Comparison of ENCODE assay signal across 31 cellular contexts in genomic region chr9:28037968-28038367, GRCh38.
"Had no signal": no experiment of that assay in that cellular context is flagged by ENCODE, and none has a peak within 500 bp of the region (broad histone marks: within the 10 kb centered on the region; RNA-seq: fewer than 3 reads in every experiment).

No MANE protein-coding gene starts in this region.

- H3K27ac ChIP-seq: adrenal gland, ascending aorta, body of pancreas, brain microvascular endothelial cell, breast epithelium, cardiac muscle cell had no signal

- H3K36me3 ChIP-seq: adrenal gland, ascending aorta, brain microvascular endothelial cell, breast epithelium, cardiac muscle cell had no signal

- H3K4me1 ChIP-seq: adrenal gland, ascending aorta, body of pancreas, breast epithelium had no signal

- ATAC-seq: activated naive CD4-positive, alpha-beta T cell treated with anti-CD3 and anti-CD28 coated beads, Interleukin-2, amount 50 U/mL, for 72 hours; activated naive CD8-positive, alpha-beta T cell treated with anti-CD3 and anti-CD28 coated beads, Interleukin-2, amount 50 U/mL, for 24 hours; activated T-cell treated with anti-CD3 and anti-CD28 coated beads, Interleukin-2, amount 50 U/mL, for 4 hours; activated T-cell treated with anti-CD3 and anti-CD28 coated beads, Interleukin-2, amount 50 U/mL, for 72 hours; activated T-helper 17 cell treated with anti-CD3 and anti-CD28 coated beads, Interleukin-2, amount 50 U/mL, for 72 hours; body of pancreas had no signal

- H3K27me3 ChIP-seq: adrenal gland, ascending aorta, body of pancreas, brain microvascular endothelial cell, breast epithelium, cardiac muscle cell had no signal

- H3K4me3 ChIP-seq: adrenal gland, ascending aorta, body of pancreas, breast epithelium, cardiac muscle cell had no signal

- H3K9me3 ChIP-seq: adrenal gland, ascending aorta, body of pancreas, breast epithelium had no signal

- DNase-seq: activated effector memory CD4-positive, alpha-beta T cell treated with anti-CD3 and anti-CD28 coated beads, Interleukin-2, amount 50 U/mL, for 16 hours; activated effector memory CD4-positive, alpha-beta T cell treated with Interleukin-2 at 50 U/mL for 16 hours; activated gamma-delta T cell; activated gamma-delta T cell treated with Interleukin-2 at 50 U/mL for 16 hours; activated naive CD4-positive, alpha-beta T cell; activated naive CD4-positive, alpha-beta T cell treated with anti-CD3 and anti-CD28 coated beads for 36 hours; activated naive CD4-positive, alpha-beta T cell treated with anti-CD3 and anti-CD28 coated beads, Interleukin-2, amount 10 ng/mL, durations not matched to agents 7 days and 5 days; activated naive CD4-positive, alpha-beta T cell treated with anti-CD3 and anti-CD28 coated beads, Interleukin-2, amount 50 U/mL, for 16 hours; activated naive CD4-positive, alpha-beta T cell treated with Interleukin-2 at 50 U/mL for 16 hours; activated naive CD8-positive, alpha-beta T cell treated with anti-CD3 and anti-CD28 coated beads for 36 hours; activated naive CD8-positive, alpha-beta T cell treated with anti-CD3 and anti-CD28 coated beads, Interleukin-2, amount 10 ng/mL, durations not matched to agents 7 days and 5 days; activated naive CD8-positive, alpha-beta T cell treated with anti-CD3 and anti-CD28 coated beads, Interleukin-2, amount 50 U/mL, for 24 hours; activated T-cell treated with anti-CD3 and anti-CD28 coated beads, Interleukin-2, amount 50 U/mL, for 24 hours; activated T-cell treated with anti-CD3 and anti-CD28 coated beads, Interleukin-2, amount 50 U/mL, for 4 hours; activated T-cell treated with anti-CD3 and anti-CD28 coated beads, Interleukin-2, amount 50 U/mL, for 48 hours; activated T-cell treated with anti-CD3 and anti-CD28 coated beads, Interleukin-2, amount 50 U/mL, for 72 hours; adrenal gland; amniotic stem cell; amygdala; anterior cingulate cortex; aorta; body of pancreas; brain microvascular endothelial cell; caudate nucleus; central memory CD4-positive, alpha-beta T cell; cerebellar nuclear complex had no signal
